In genomic region chr3:107824822-107825371, GRCh38 we compare ENCODE assay signal across 19 cellular contexts.
DNase-seq lines count a peak whose midpoint lies in the region; ATAC-seq, FAIRE-seq and TF ChIP-seq lines count a peak whose summit lies in the region.
"Had no signal": no experiment of that assay in that cellular context is flagged by ENCODE, and none has a peak within 500 bp of the region (broad histone marks: within the 10 kb centered on the region; RNA-seq: fewer than 3 reads in every experiment).

No MANE protein-coding gene starts in this region.

- no peak overlapping the region for H3K27ac Mint-ChIP-seq in neural progenitor cell
- no peak overlapping the region for H3K27ac Mint-ChIP-seq in CD4-positive, alpha-beta T cell
- H3K27ac Mint-ChIP-seq: T-helper 17 cell had no signal

- no peaks in the 10 kb centered on the region for H3K4me1 Mint-ChIP-seq in neural progenitor cell
- H3K4me1 Mint-ChIP-seq in CD4-positive, alpha-beta T cell (ENCODE audit: low read depth), result no peaks in the 10 kb centered on the region
- H3K4me1 Mint-ChIP-seq: T-helper 17 cell had no signal

- H3K9ac ChIP-seq in neural progenitor cell, result no peak overlapping the region

- peak overlapping the region; percentile 3 for H2AFZ ChIP-seq in neural progenitor cell (replicated peaks)

- ATAC-seq in Right ventricle myocardium inferior (peak; percentile 52), GM21723 (IDR thresholded peaks at IDR 0.05; ENCODE audit: unreplicated experiment) (no peak)
- ATAC-seq in CD4-positive, alpha-beta T cell (ENCODE audit: poor library complexity), result no peak
- ATAC-seq: GM12878, HCT116, T-helper 17 cell had no signal

- H3K79me2 ChIP-seq in neural progenitor cell (ENCODE audit: low read depth), result no peaks in the 10 kb centered on the region

- DNase-seq in Right ventricle myocardium inferior (ENCODE audit: missing footprints) (no peak), cardiac septum (ENCODE audit: low spot score) (no peak), LNCaP clone FGC (ENCODE audit: low read depth) (peak; percentile 83), neural progenitor cell (ENCODE audit: low spot score) (no peak), MV-4-11 (lab: John Stamatoyannopoulos, UW) (no peak)
- DNase-seq in CD4-positive, alpha-beta T cell, result no peak
- DNase-seq: COR-L47, DMS 273 treated with DMSO at 0.1 percent for 48 hours, EL, GOT3, Kasumi-1, NCI-H1417 treated with DMSO at 0.1 percent for 48 hours, NCI-H2081 treated with DMSO at 0.1 percent for 48 hours, NCI-H226, T-helper 17 cell had no signal

- TF ChIP-seq CTCF in LNCaP clone FGC (IDR thresholded peaks at IDR 0.05; ENCODE audit: control insufficient read depth, extremely low read depth, insufficient read depth) (no peak), neural progenitor cell (IDR thresholded peaks at IDR 0.05) (no peak)
- TF ChIP-seq CTCF in CD4-positive, alpha-beta T cell (IDR thresholded peaks at IDR 0.05), result no peak

- no peak overlapping the region for H3K4me3 Mint-ChIP-seq in neural progenitor cell
- no peak overlapping the region for H3K4me3 Mint-ChIP-seq in CD4-positive, alpha-beta T cell
- H3K4me3 Mint-ChIP-seq: T-helper 17 cell had no signal

- no peaks in the 10 kb centered on the region for H3K9me3 Mint-ChIP-seq in neural progenitor cell
- no peaks in the 10 kb centered on the region for H3K9me3 Mint-ChIP-seq in CD4-positive, alpha-beta T cell

- no peaks in the 10 kb centered on the region for H3K36me3 ChIP-seq in neural progenitor cell

- H3F3A ChIP-seq in neural progenitor cell (ENCODE audit: low read depth), result no peaks in the 10 kb centered on the region

- FAIRE-seq in endometrium (lab: Jason Lieb, UNC), result peak; percentile 60
- FAIRE-seq: GM12878 had no signal

- POLR2A ChIA-PET in CD4-positive, alpha-beta T cell (lab: Charles Lee), result no interaction called here

- CTCF ChIA-PET in CD4-positive, alpha-beta T cell (lab: Charles Lee), result no interaction called here

- intact Hi-C loops in Right ventricle myocardium inferior (cut with DNase I), result no loop called here
- intact Hi-C loops in cardiac septum (cut with DNase I), result no loop called here
- intact Hi-C loops in CD4-positive, alpha-beta T cell (cut with DNase I, micrococcal nuclease), result no loop called here

- H3K27ac ChIP-seq in neural progenitor cell, result no peak overlapping the region
- H3K27ac ChIP-seq in CD4-positive, alpha-beta T cell (ENCODE audit: low read depth, low read length), result no peak overlapping the region

- H4K20me1 ChIP-seq in neural progenitor cell (ENCODE audit: low read depth), result no peaks in the 10 kb centered on the region

- no peaks in the 10 kb centered on the region for H3K4me1 ChIP-seq in neural progenitor cell

- peaks cover 7% of the 10 kb centered on the region for H3K27me3 Mint-ChIP-seq in neural progenitor cell (ENCODE audit: insufficient read depth, low read depth)
- peaks cover 14% of the 10 kb centered on the region for H3K27me3 Mint-ChIP-seq in CD4-positive, alpha-beta T cell

- H3K36me3 Mint-ChIP-seq in neural progenitor cell, result no peaks in the 10 kb centered on the region
- no peaks in the 10 kb centered on the region for H3K36me3 Mint-ChIP-seq in CD4-positive, alpha-beta T cell (ENCODE audit: low read depth)

- H3K4me2 ChIP-seq in neural progenitor cell, result no peak overlapping the region

- H3K4me3 ChIP-seq in LNCaP clone FGC (ENCODE audit: low read depth, low read length) (peak overlapping the region; percentile 20), neural progenitor cell (no peak overlapping the region)
- H3K4me3 ChIP-seq: GM12878 had no signal

- no peaks in the 10 kb centered on the region for H3K9me3 ChIP-seq in neural progenitor cell (ENCODE audit: low read depth)
- no peaks in the 10 kb centered on the region for H3K9me3 ChIP-seq in CD4-positive, alpha-beta T cell (ENCODE audit: control insufficient read depth, low read length)

- H3K27me3 ChIP-seq in neural progenitor cell, result no peaks in the 10 kb centered on the region
- H3K27me3 ChIP-seq in CD4-positive, alpha-beta T cell (ENCODE audit: control insufficient read depth, insufficient read depth, low read length), result no peaks in the 10 kb centered on the region
